3 cellular contexts compared by ENCODE assay signal in genomic region chr12:98751580-98752115, GRCh38.
TF ChIP-seq lines count a peak whose summit lies in the region.

No MANE protein-coding gene starts in this region.

TF ChIP-seq in IMR-90, 13 proteins besides CTCF, POLR2A, EP300 and RAD21:
- TF ChIP-seq FOS (IDR thresholded peaks at IDR 0.05; ENCODE audit: low read depth, low read length) (no peak), NFE2L2 (IDR thresholded peaks at IDR 0.05; ENCODE audit: low read depth, low read length) (no peak), CHD1 (IDR thresholded peaks at IDR 0.05; ENCODE audit: low read depth, low read length) (no peak), SMC3 (IDR thresholded peaks at IDR 0.05; ENCODE audit: low read depth, low read length) (no peak), RCOR1 (IDR thresholded peaks at IDR 0.05; ENCODE audit: insufficient replicate concordance, low read length) (no peak), CEBPB (IDR thresholded peaks at IDR 0.05; ENCODE audit: low read depth, low read length) (no peak), RFX5 (IDR thresholded peaks at IDR 0.05; ENCODE audit: low read depth, low read length) (no peak), MXI1 (IDR thresholded peaks at IDR 0.05; ENCODE audit: borderline replicate concordance, low read depth, low read length) (no peak), USF2 (IDR thresholded peaks at IDR 0.05; ENCODE audit: low read depth, low read length) (no peak), BHLHE40 (IDR thresholded peaks at IDR 0.05; ENCODE audit: low read depth, low read length) (no peak), ELK1 (IDR thresholded peaks at IDR 0.05; ENCODE audit: borderline replicate concordance, low read depth, low read length) (no peak)

TF ChIP-seq in SK-N-SH, 30 proteins besides CTCF, POLR2A, EP300 and RAD21:
- peak; percentile 63 for TF ChIP-seq GATA2 (CRISPR knock-in tag; IDR thresholded peaks at IDR 0.05)
- no peak for TF ChIP-seq YY1 (IDR thresholded peaks at IDR 0.05; ENCODE audit: low read depth)

TF ChIP-seq in K562, 482 proteins besides CTCF, POLR2A, EP300 and RAD21 (continues in another document):
- no peak for TF ChIP-seq RAD51 (IDR thresholded peaks at IDR 0.05; ENCODE audit: borderline replicate concordance, low read depth)
- TF ChIP-seq IRF2 (CRISPR knock-in tag; IDR thresholded peaks at IDR 0.05): no peak
- TF ChIP-seq HMG20B (CRISPR knock-in tag; IDR thresholded peaks at IDR 0.05): no peak
- peak in 1 of 2 experiments; percentile 66; a peak in 2 of 4 replicates for TF ChIP-seq FOXK2 (conservative IDR thresholded peaks at IDR 0.05 in 1 of 2, IDR thresholded peaks at IDR 0.05 in 1 of 2; ENCODE audit: low read depth in 2 of 2)
- TF ChIP-seq POLR2AphosphoS5 (IDR thresholded peaks at IDR 0.05; ENCODE audit: control insufficient read depth, insufficient read depth, low read depth, low read length): 0 out of 2 replicates have a peak, but pooled peaks have one; percentile 38
- peak; percentile 57 for TF ChIP-seq PML (IDR thresholded peaks at IDR 0.05; ENCODE audit: low read length)
- TF ChIP-seq ZNF766 (CRISPR knock-in tag; conservative IDR thresholded peaks at IDR 0.05): 0 out of 2 replicates have a peak, but pooled peaks have one; percentile 22
- TF ChIP-seq NFYB (IDR thresholded peaks at IDR 0.05; ENCODE audit: extremely low read depth, insufficient read length): no peak
- no peak for TF ChIP-seq POLR2B (IDR thresholded peaks at IDR 0.05; ENCODE audit: low read depth, partially characterized antibody)
- peak; percentile 96 for TF ChIP-seq ARID1B (IDR thresholded peaks at IDR 0.05)
- TF ChIP-seq NR3C1 (CRISPR knock-in tag; IDR thresholded peaks at IDR 0.05): no peak
- TF ChIP-seq HES1 (IDR thresholded peaks at IDR 0.05; ENCODE audit: low read depth): no peak
- peak; percentile 88 for TF ChIP-seq SMARCE1 (IDR thresholded peaks at IDR 0.05)
- peak; percentile 86 for TF ChIP-seq TAL1 (IDR thresholded peaks at IDR 0.05)
- TF ChIP-seq NCOR1 (IDR thresholded peaks at IDR 0.05): peak; percentile 69
- peak; percentile 83 for TF ChIP-seq TCF3 (CRISPR knock-in tag; IDR thresholded peaks at IDR 0.05)
- TF ChIP-seq KDM1A (IDR thresholded peaks at IDR 0.05): peak; percentile 30 to 40; a peak in 2 of 4 replicates
- 0 out of 4 replicates have a peak, but pooled peaks of 1 of the 2 experiments have one; percentile 45 for TF ChIP-seq HDAC1 (IDR thresholded peaks at IDR 0.05)
- peak; percentile 94 for TF ChIP-seq SMARCA4 (IDR thresholded peaks at IDR 0.05)
- peak; percentile 81 for TF ChIP-seq NFE2 (IDR thresholded peaks at IDR 0.05; ENCODE audit: low read depth)
- peak in 1 of 2 experiments; percentile 58; a peak in 2 of 4 replicates for TF ChIP-seq TRIM24 (IDR thresholded peaks at IDR 0.05)
- TF ChIP-seq CBFA2T2 (conservative IDR thresholded peaks at IDR 0.05): peak; percentile 72; the same call in 1 of the 2 replicates
- 0 out of 2 replicates have a peak, but pooled peaks have one; percentile 6 for TF ChIP-seq SPI1 (IDR thresholded peaks at IDR 0.05; ENCODE audit: borderline replicate concordance, low read depth, low read length)
- TF ChIP-seq STAT5A (IDR thresholded peaks at IDR 0.05; ENCODE audit: borderline replicate concordance, low read length): peak; percentile 55; the same call in 1 of the 2 replicates
- 0 out of 2 replicates have a peak, but pooled peaks have one; percentile 11 for TF ChIP-seq PKNOX1 (IDR thresholded peaks at IDR 0.05)
- peak; percentile 48; the same call in 1 of the 2 replicates for TF ChIP-seq C11orf30 (IDR thresholded peaks at IDR 0.05; ENCODE audit: low read depth)
- peak; percentile 88 for TF ChIP-seq SMARCC2 (IDR thresholded peaks at IDR 0.05; ENCODE audit: low read depth)
- TF ChIP-seq SRF (CRISPR knock-in tag; IDR thresholded peaks at IDR 0.05): peak in 1 of 2 experiments; percentile 76; a peak in 2 of 4 replicates
- TF ChIP-seq SOX6 (IDR thresholded peaks at IDR 0.05): peak; percentile 96
- TF ChIP-seq ZBTB2 (IDR thresholded peaks at IDR 0.05): peak; percentile 41; the same call in 1 of the 2 replicates
- no peak for TF ChIP-seq XRCC5 (IDR thresholded peaks at IDR 0.05; ENCODE audit: low read depth, low read length)
- peak; percentile 76 for TF ChIP-seq LEF1 (IDR thresholded peaks at IDR 0.05)
- no peak for TF ChIP-seq HBP1 (CRISPR knock-in tag; IDR thresholded peaks at IDR 0.05)
- peak; percentile 59 for TF ChIP-seq CCNT2 (IDR thresholded peaks at IDR 0.05; ENCODE audit: borderline replicate concordance, extremely low read depth, insufficient read length, low read depth, low read length)
- 0 out of 2 replicates have a peak, but pooled peaks have one; percentile 5 for TF ChIP-seq ZNF316 (IDR thresholded peaks at IDR 0.05)
- TF ChIP-seq MBD2 (IDR thresholded peaks at IDR 0.05; ENCODE audit: borderline replicate concordance, low read depth): peak; percentile 37; the same call in 1 of the 2 replicates
- TF ChIP-seq CBX3 (IDR thresholded peaks at IDR 0.05; ENCODE audit: borderline replicate concordance in 1 of 2, low read length in 2 of 2): peak in 1 of 2 experiments; percentile 30; a peak in 1 of 3 replicates
- TF ChIP-seq MTA2 (IDR thresholded peaks at IDR 0.05; ENCODE audit: low read depth): peak; percentile 62
- no peak for TF ChIP-seq SREBF2 (CRISPR knock-in tag; IDR thresholded peaks at IDR 0.05)
- no peak for TF ChIP-seq ZNF778 (CRISPR knock-in tag; IDR thresholded peaks at IDR 0.05)
- no peak; the same call in 1 of the 2 replicates for TF ChIP-seq FOXM1 (IDR thresholded peaks at IDR 0.05; ENCODE audit: low read depth)
- no peak for TF ChIP-seq FOXM1 (CRISPR knock-in tag; IDR thresholded peaks at IDR 0.05; ENCODE audit: low read depth)
- TF ChIP-seq MAFG (tag; conservative IDR thresholded peaks at IDR 0.05): peak; percentile 69
- TF ChIP-seq ZNF324 (CRISPR knock-in tag; IDR thresholded peaks at IDR 0.05): peak; percentile 98
- peak; percentile 88 for TF ChIP-seq CBFA2T3 (IDR thresholded peaks at IDR 0.05)
- TF ChIP-seq MAZ (CRISPR knock-in tag; conservative IDR thresholded peaks at IDR 0.05 in 1 of 2, IDR thresholded peaks at IDR 0.05 in 1 of 2): no peak
- TF ChIP-seq BHLHE40 (IDR thresholded peaks at IDR 0.05; ENCODE audit: low read length): peak; percentile 55; the same call in 1 of the 2 replicates
- TF ChIP-seq VEZF1 (CRISPR knock-in tag; IDR thresholded peaks at IDR 0.05): no peak
- TF ChIP-seq RCOR1 (IDR thresholded peaks at IDR 0.05; ENCODE audit: borderline replicate concordance in 1 of 2, low read depth in 2 of 2, low read length in 2 of 2): peak in 1 of 2 experiments; percentile 47; a peak in 1 of 4 replicates
- peak; percentile 56; the same call in 1 of the 2 replicates for TF ChIP-seq GATA2 (CRISPR knock-in tag; IDR thresholded peaks at IDR 0.05)
- no peak for TF ChIP-seq ZNF239 (CRISPR knock-in tag; IDR thresholded peaks at IDR 0.05)
- peak; percentile 86 for TF ChIP-seq TEAD4 (IDR thresholded peaks at IDR 0.05; ENCODE audit: low read length)
- no peak for TF ChIP-seq TEAD4 (CRISPR knock-in tag; IDR thresholded peaks at IDR 0.05; ENCODE audit: borderline replicate concordance)
- no peak for TF ChIP-seq E2F3 (CRISPR knock-in tag; IDR thresholded peaks at IDR 0.05)
- TF ChIP-seq HNRNPLL (IDR thresholded peaks at IDR 0.05; ENCODE audit: low read depth, low read length, poor library complexity, severe bottlenecking): no peak
- peak; percentile 52; the same call in 1 of the 2 replicates for TF ChIP-seq FOSL1 (tag; conservative IDR thresholded peaks at IDR 0.05)
- TF ChIP-seq GATAD2B (IDR thresholded peaks at IDR 0.05; ENCODE audit: borderline replicate concordance): peak; percentile 44; the same call in 1 of the 2 replicates
- TF ChIP-seq ZNF639 (CRISPR knock-in tag; conservative IDR thresholded peaks at IDR 0.05 in 1 of 2, IDR thresholded peaks at IDR 0.05 in 1 of 2): 0 out of 4 replicates have a peak, but pooled peaks of 1 of the 2 experiments have one; percentile 22
- peak; percentile 60; the same call in 1 of the 2 replicates for TF ChIP-seq HDAC2 (IDR thresholded peaks at IDR 0.05)
- peak; percentile 56; the same call in 1 of the 2 replicates for TF ChIP-seq ARID3A (IDR thresholded peaks at IDR 0.05; ENCODE audit: borderline replicate concordance, low read depth, low read length)
- no peak for TF ChIP-seq ELK3 (CRISPR knock-in tag; IDR thresholded peaks at IDR 0.05)
- peak; percentile 94 for TF ChIP-seq DPF2 (IDR thresholded peaks at IDR 0.05)
